Comparison of ENCODE assay signal across 8 cellular contexts in genomic region chr3:178325330-178325729, GRCh38.
DNase-seq lines count a peak whose midpoint lies in the region; ATAC-seq, FAIRE-seq and TF ChIP-seq lines count a peak whose summit lies in the region.

No MANE protein-coding gene starts in this region.

- H3K27me3 ChIP-seq in thyroid gland (no peaks in the 10 kb centered on the region), H7 (ENCODE audit: control insufficient read depth, insufficient read depth, low read length) (no peaks in the 10 kb centered on the region)

- TF ChIP-seq POLR2A in thyroid gland (IDR thresholded peaks at IDR 0.05): no peak

- TF ChIP-seq CTCF in fibroblast of villous mesenchyme (IDR thresholded peaks at IDR 0.05; ENCODE audit: insufficient read depth, low read depth, low read length): peak; percentile 52
- TF ChIP-seq CTCF in thyroid gland (IDR thresholded peaks at IDR 0.05): peak in 5 of 6 experiments; percentile 12 to 81 (median 58)
- no peak for TF ChIP-seq CTCF in omental fat pad (IDR thresholded peaks at IDR 0.05)

- no peak for ATAC-seq in omental fat pad (ENCODE audit: low FRiP score)

- H3K4me1 ChIP-seq in thyroid gland: peaks cover 7 to 22% of the 10 kb centered on the region in 2 donors

- 8 to 12% methylated on average over 1 of the region's 1 CpG for WGBS in thyroid gland, 2 donors

- no peaks in the 10 kb centered on the region for H3K36me3 ChIP-seq in thyroid gland
- H3K36me3 ChIP-seq in H7 (replicated peaks; ENCODE audit: control insufficient read depth, insufficient read depth, low read length): no peaks in the 10 kb centered on the region

- FAIRE-seq in RCC 7860 (lab: Jason Lieb, UNC): peak; percentile 80

- H3K9me3 ChIP-seq in thyroid gland: no peaks in the 10 kb centered on the region

- peak; percentile 37 for DNase-seq in NCI-H1694 treated with DMSO at 0.1 percent for 48 hours (lab: John Stamatoyannopoulos, UW)
- no peak for DNase-seq in NCI-H1694 (lab: John Stamatoyannopoulos, UW)
- DNase-seq in RCC 7860 (ENCODE audit: low spot score): peak; percentile 44
- DNase-seq in fibroblast of villous mesenchyme (ENCODE audit: low read depth): peak; percentile 71
- no peak for DNase-seq in thyroid gland
- no peak for DNase-seq in H7
- no peak for DNase-seq in islet precursor cell
- no peak for DNase-seq in omental fat pad (ENCODE audit: low spot score)

- H3K4me3 ChIP-seq in fibroblast of villous mesenchyme (ENCODE audit: low read depth, low read length) (no peak overlapping the region), thyroid gland (replicated peaks in 1 of 3) (no peak overlapping the region), H7 (ENCODE audit: insufficient read depth, low read depth, low read length) (no peak overlapping the region)

- peak overlapping the region in 2 of 3 donors; percentile 1 to 10 for H3K27ac ChIP-seq in thyroid gland

- intact Hi-C loops in thyroid gland (cut with DNase I): loop anchor here (10.0 kb wide), 1 partner anchor 801 kb away; no protein-coding TSS in a partner anchor

Comparison
In these comparisons a context has a peak if more than half of its experiments do, and no peak if none do; other contexts are left out.
1. DNase-seq: peak in NCI-H1694 treated with DMSO at 0.1 percent for 48 hours (single experiment), RCC 7860 (single experiment) and fibroblast of villous mesenchyme (single experiment); none in NCI-H1694 (single experiment), thyroid gland (0 of 2), H7 (single experiment), islet precursor cell (single experiment) and omental fat pad (single experiment).
2. CTCF ChIP-seq: peak in fibroblast of villous mesenchyme (single experiment) and thyroid gland (5 of 6); none in omental fat pad (0 of 3).